In the genomic region with DNA sequence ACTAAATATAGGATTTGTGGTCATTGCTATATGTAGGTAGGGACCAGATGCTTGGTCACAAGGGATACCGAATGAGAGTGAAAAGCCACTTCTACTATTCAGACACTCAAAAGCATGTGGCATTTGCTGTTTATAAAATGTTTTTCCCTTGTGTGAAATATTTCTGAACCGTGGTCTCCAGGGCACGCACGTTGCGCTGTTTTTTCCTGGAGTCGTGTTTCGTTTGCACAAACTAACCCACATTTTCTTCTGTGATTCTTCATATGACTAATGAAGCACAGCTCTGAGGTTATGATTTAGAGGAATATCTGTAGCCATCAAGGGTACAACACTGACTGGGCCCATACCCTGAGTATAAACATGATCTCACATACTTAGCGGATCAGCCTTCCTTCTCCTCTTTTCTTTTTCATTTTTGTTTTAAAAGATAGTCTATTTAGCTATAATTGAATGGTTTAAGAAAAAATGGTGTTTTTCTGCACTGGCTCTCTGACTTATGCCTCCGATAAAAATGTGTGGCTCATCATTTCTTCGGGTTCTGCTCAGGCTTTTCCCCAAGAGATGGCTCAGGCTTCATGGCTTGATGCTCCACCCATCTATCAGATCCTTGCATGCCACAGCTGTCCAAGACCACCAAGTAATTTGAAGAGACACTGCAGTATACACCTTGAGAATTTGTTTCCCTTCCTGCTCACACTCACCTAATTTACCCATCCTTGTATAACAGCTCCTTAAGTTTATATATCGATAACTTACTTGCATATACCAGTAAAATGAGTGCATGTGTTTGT, we compare ENCODE assay signal across 10 cellular contexts. TPM values are rescaled to one million over a fixed set of nuclear protein-coding genes. Genes with fewer than 3 reads are reported as not detected.
A peak's percentile ranks its signal among the peaks of the same experiment; 100 is the strongest.
DNase-seq lines count a peak whose midpoint lies in the region; ATAC-seq, FAIRE-seq and TF ChIP-seq lines count a peak whose summit lies in the region.
"Had no signal": no experiment of that assay in that cellular context is flagged by ENCODE, and none has a peak within 500 bp of the region (broad histone marks: within the 10 kb centered on the region; RNA-seq: fewer than 3 reads in every experiment).

No MANE protein-coding gene starts in this region.

- H3K4me1 ChIP-seq in DOHH2 (ENCODE audit: control insufficient read depth, low read length) (peaks cover 71% of the 10 kb centered on the region), right lobe of liver (peaks cover 0 to 13% (median 0%) of the 10 kb centered on the region in 4 donors), small intestine (ENCODE audit: control insufficient read depth in 2 of 2, insufficient read depth in 1 of 2, low read depth in 1 of 2, low read length in 1 of 2) (no peaks in the 10 kb centered on the region)
- H3K4me1 ChIP-seq: SJSA1 had no signal

- H3K27me3 ChIP-seq in DOHH2 (ENCODE audit: control insufficient read depth, low read length) (no peaks in the 10 kb centered on the region), right lobe of liver (no peaks in the 10 kb centered on the region), small intestine (ENCODE audit: control insufficient read depth in 2 of 2, insufficient read depth in 2 of 2, low read length in 2 of 2) (no peaks in the 10 kb centered on the region)
- H3K27me3 ChIP-seq: cardiac muscle cell had no signal

- no peaks in the 10 kb centered on the region for H3K9me2 ChIP-seq in DOHH2 (replicated peaks; ENCODE audit: control insufficient read depth, low read length)

- H3K4me2 ChIP-seq in DOHH2 (ENCODE audit: low read length) = peak overlapping the region; percentile 49

- peak overlapping the region; percentile 95 for H3K27ac Mint-ChIP-seq in activated T-helper 2 cell treated with anti-CD3 and anti-CD28 coated beads, Interferon-gamma antibody, Interleukin-2, Interleukin-4, amounts not matched to agents 10 μg/mL and 5 μg/mL and 100 μg/mL, durations not matched to agents 14 hours and 24 hours and 36 hours

- peak overlapping the region; percentile 58 for H3K4me3 Mint-ChIP-seq in activated T-helper 2 cell treated with anti-CD3 and anti-CD28 coated beads, Interferon-gamma antibody, Interleukin-2, Interleukin-4, amounts not matched to agents 10 μg/mL and 5 μg/mL and 100 μg/mL, durations not matched to agents 14 hours and 24 hours and 36 hours (ENCODE audit: low read depth)

- H3F3A ChIP-seq in DOHH2 (ENCODE audit: control insufficient read depth, insufficient read depth) = peaks cover 3% of the 10 kb centered on the region; the same call in 1 of the 2 replicates

- H3K9me3 ChIP-seq in DOHH2 (ENCODE audit: control insufficient read depth, insufficient read depth, low read length) (no peaks in the 10 kb centered on the region), right lobe of liver (no peaks in the 10 kb centered on the region), small intestine (ENCODE audit: control insufficient read depth, low read depth) (no peaks in the 10 kb centered on the region)
- H3K9me3 ChIP-seq: SJSA1 had no signal

- H3K4me3 ChIP-seq in DOHH2 (ENCODE audit: low read length) (peak overlapping the region; percentile 40), right lobe of liver (no peak overlapping the region), small intestine (ENCODE audit: low read depth in 1 of 2, low read length in 2 of 2) (no peak overlapping the region)
- H3K4me3 ChIP-seq: cardiac muscle cell, SJSA1 had no signal

- TF ChIP-seq POLR2A in right lobe of liver (IDR thresholded peaks at IDR 0.05) = no peak

- peak; percentile 45 for DNase-seq in activated T-helper 2 cell treated with anti-CD3 and anti-CD28 coated beads, Interferon-gamma antibody, Interleukin-2, Interleukin-4, amounts not matched to agents 10 μg/mL and 5 μg/mL and 100 μg/mL, durations not matched to agents 14 hours and 24 hours and 36 hours (ENCODE audit: low spot score)
- DNase-seq in NCI-H2029 (lab: John Stamatoyannopoulos, UW) (no peak), right lobe of liver (no peak), hypothalamus (lab: John Stamatoyannopoulos, UW) (no peak), small intestine (no peak)

- H3K36me3 Mint-ChIP-seq in activated T-helper 2 cell treated with anti-CD3 and anti-CD28 coated beads, Interferon-gamma antibody, Interleukin-2, Interleukin-4, amounts not matched to agents 10 μg/mL and 5 μg/mL and 100 μg/mL, durations not matched to agents 14 hours and 24 hours and 36 hours (ENCODE audit: low read depth) = peaks cover 17% of the 10 kb centered on the region

- no peaks in the 10 kb centered on the region for H3K79me2 ChIP-seq in DOHH2 (ENCODE audit: control insufficient read depth, low read length)

- H4K20me1 ChIP-seq in DOHH2 (ENCODE audit: control insufficient read depth, insufficient read depth, low read depth, low read length) = no peaks in the 10 kb centered on the region

- TF ChIP-seq CTCF in DOHH2 (IDR thresholded peaks at IDR 0.05; ENCODE audit: low read depth, low read length, poor library complexity, severe bottlenecking) = no peak
- TF ChIP-seq CTCF in right lobe of liver (IDR thresholded peaks at IDR 0.05) = no peak

- H3K9me3 Mint-ChIP-seq in activated T-helper 2 cell treated with anti-CD3 and anti-CD28 coated beads, Interferon-gamma antibody, Interleukin-2, Interleukin-4, amounts not matched to agents 10 μg/mL and 5 μg/mL and 100 μg/mL, durations not matched to agents 14 hours and 24 hours and 36 hours = peaks cover 11% of the 10 kb centered on the region

- ATAC-seq in GM19455 (IDR thresholded peaks at IDR 0.05; ENCODE audit: unreplicated experiment) = peak; percentile 66
- ATAC-seq in HG03108 (IDR thresholded peaks at IDR 0.05; ENCODE audit: unreplicated experiment) = peak; percentile 71
- ATAC-seq in right lobe of liver = no peak

- H3K27ac ChIP-seq in DOHH2 (ENCODE audit: low read depth, low read length) (peak overlapping the region; percentile 29), right lobe of liver (no peak overlapping the region), small intestine (ENCODE audit: low read depth in 1 of 2, low read length in 1 of 2) (no peak overlapping the region)
- H3K27ac ChIP-seq: cardiac muscle cell, SJSA1 had no signal

- H3K27me3 Mint-ChIP-seq in activated T-helper 2 cell treated with anti-CD3 and anti-CD28 coated beads, Interferon-gamma antibody, Interleukin-2, Interleukin-4, amounts not matched to agents 10 μg/mL and 5 μg/mL and 100 μg/mL, durations not matched to agents 14 hours and 24 hours and 36 hours (ENCODE audit: low read depth) = no peaks in the 10 kb centered on the region

- 83% methylated on average over 11 of the region's 11 CpGs for WGBS in right lobe of liver (ENCODE audit: insufficient coverage, low coverage, low lambda C conversion rate, missing lambda C conversion rate)
- 72 to 89% (median 73%) methylated on average over 11 of the region's 11 CpGs for WGBS in small intestine, 3 donors

- H3K36me3 ChIP-seq in DOHH2 (ENCODE audit: control insufficient read depth, low read length) (no peaks in the 10 kb centered on the region), right lobe of liver (no peaks in the 10 kb centered on the region), small intestine (ENCODE audit: control insufficient read depth in 2 of 2, insufficient read depth in 2 of 2, low read length in 2 of 2) (no peaks in the 10 kb centered on the region)
- H3K36me3 ChIP-seq: cardiac muscle cell, SJSA1 had no signal

- no peak for FAIRE-seq in small intestine (lab: Jason Lieb, UNC)

- intact Hi-C loops in activated T-helper 2 cell treated with anti-CD3 and anti-CD28 coated beads, Interferon-gamma antibody, Interleukin-2, Interleukin-4, amounts not matched to agents 10 μg/mL and 5 μg/mL and 100 μg/mL, durations not matched to agents 14 hours and 24 hours and 36 hours (cut with micrococcal nuclease) = loop anchor here (1.0 to 10.0 kb wide), 10 partner anchors 20 to 310 kb away; a partner anchor contains a TSS
- intact Hi-C loops in right lobe of liver (cut with DNase I) = no loop called here

- H3K4me1 Mint-ChIP-seq in activated T-helper 2 cell treated with anti-CD3 and anti-CD28 coated beads, Interferon-gamma antibody, Interleukin-2, Interleukin-4, amounts not matched to agents 10 μg/mL and 5 μg/mL and 100 μg/mL, durations not matched to agents 14 hours and 24 hours and 36 hours (ENCODE audit: low read depth) = peaks cover 81% of the 10 kb centered on the region

RNA-seq across cellular contexts. Expression of a gene that starts 59.9 kb away (rescaled TPM):
- total RNA-seq in activated T-helper 2 cell treated with anti-CD3 and anti-CD28 coated beads, Interferon-gamma antibody, Interleukin-2, Interleukin-4, amounts not matched to agents 10 μg/mL and 5 μg/mL and 100 μg/mL, durations not matched to agents 14 hours and 24 hours and 36 hours = 99.2 and 102 TPM in 2 replicates
- 10 to 100 TPM; 31.8 to 47.2 (median 37.1) TPM for total RNA-seq in right lobe of liver
- polyA plus RNA-seq in small intestine = 10 to 100 TPM; 23.0 to 34.7 (median 26.7) TPM

Comparison
In these comparisons a context has a peak if more than half of its experiments do, and no peak if none do; other contexts are left out.
1. ATAC-seq: peak in GM19455 (single experiment) and HG03108 (single experiment); none in right lobe of liver (0 of 4).